ENCODE assay signal across 8 cellular contexts in the genomic region with DNA sequence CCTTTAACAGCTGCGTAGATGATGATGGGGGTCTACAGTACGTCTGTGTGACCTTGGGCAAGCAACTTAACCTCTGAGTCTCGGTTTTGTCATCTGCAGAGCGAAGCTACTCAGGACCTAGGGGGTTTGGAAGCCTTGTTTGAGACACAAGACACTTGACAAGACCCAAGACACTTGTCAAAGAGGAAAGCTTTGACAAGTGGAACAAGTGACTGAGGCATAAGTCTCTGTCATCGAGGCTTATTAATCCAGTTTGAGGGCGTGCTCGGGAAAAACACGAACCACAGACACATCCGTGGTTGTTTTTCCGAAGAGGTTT.
DNase-seq lines count a peak whose midpoint lies in the region; ATAC-seq and TF ChIP-seq lines count a peak whose summit lies in the region.

No MANE protein-coding gene starts in this region.

- no peaks in the 10 kb centered on the region for H4K20me1 ChIP-seq in BLaER1

- H3K27ac Mint-ChIP-seq in dendritic cell treated with granulocyte-macrophage colony-stimulating factor and Interleukin-4, amounts not matched to agents 40 ng/mL and 50 ng/mL, for 4 days = peak overlapping the region; percentile 80
- peak overlapping the region; percentile 78 for H3K27ac Mint-ChIP-seq in nephron progenitor cell

- TF ChIP-seq POLR2A in NB4 (IDR thresholded peaks at IDR 0.05; ENCODE audit: extremely low read depth, insufficient read length) = no peak
- TF ChIP-seq POLR2A in GM18505 (IDR thresholded peaks at IDR 0.05; ENCODE audit: borderline replicate concordance, extremely low read depth, insufficient read depth, insufficient read length) = no peak

- H3K9ac ChIP-seq in BLaER1 = no peak overlapping the region

- no peaks in the 10 kb centered on the region for H3K9me3 ChIP-seq in BLaER1

- H3K4me3 ChIP-seq in BLaER1 (peak overlapping the region; percentile 71), NB4 (ENCODE audit: low read depth, low read length) (peak overlapping the region; percentile 44)

- H3K9me3 Mint-ChIP-seq in dendritic cell treated with granulocyte-macrophage colony-stimulating factor and Interleukin-4, amounts not matched to agents 40 ng/mL and 50 ng/mL, for 4 days = peaks cover 10% of the 10 kb centered on the region
- peaks cover 16% of the 10 kb centered on the region for H3K9me3 Mint-ChIP-seq in nephron progenitor cell

- H3K4me1 ChIP-seq in BLaER1 = peaks cover 22% of the 10 kb centered on the region

- H3K4me3 Mint-ChIP-seq in dendritic cell treated with granulocyte-macrophage colony-stimulating factor and Interleukin-4, amounts not matched to agents 40 ng/mL and 50 ng/mL, for 4 days = peak overlapping the region; percentile 76
- H3K4me3 Mint-ChIP-seq in nephron progenitor cell = peak overlapping the region; percentile 69

- H3K4me1 Mint-ChIP-seq in dendritic cell treated with granulocyte-macrophage colony-stimulating factor and Interleukin-4, amounts not matched to agents 40 ng/mL and 50 ng/mL, for 4 days (ENCODE audit: low read depth) = peaks cover 58% of the 10 kb centered on the region
- peaks cover 44% of the 10 kb centered on the region for H3K4me1 Mint-ChIP-seq in nephron progenitor cell

- no peak overlapping the region for H3K27ac ChIP-seq in BLaER1

- no peaks in the 10 kb centered on the region for H3K36me3 ChIP-seq in BLaER1

- ATAC-seq in HG02870 (IDR thresholded peaks at IDR 0.05; ENCODE audit: unreplicated experiment) (no peak), GM18505 (IDR thresholded peaks at IDR 0.05; ENCODE audit: unreplicated experiment) (no peak)

- H3K27me3 Mint-ChIP-seq in dendritic cell treated with granulocyte-macrophage colony-stimulating factor and Interleukin-4, amounts not matched to agents 40 ng/mL and 50 ng/mL, for 4 days = peaks cover 11% of the 10 kb centered on the region
- peaks cover 21% of the 10 kb centered on the region for H3K27me3 Mint-ChIP-seq in nephron progenitor cell (ENCODE audit: low read depth, poor library complexity)

- no peak for DNase-seq in NB4 (ENCODE audit: low read depth)
- no peak for DNase-seq in nephron progenitor cell
- no peak for DNase-seq in glomerular visceral epithelial cell (ENCODE audit: extremely low spot score)
- DNase-seq in NCI-H2171 treated with DMSO at 0.1 percent for 48 hours (lab: John Stamatoyannopoulos, UW) = no peak

- no peaks in the 10 kb centered on the region for H3K27me3 ChIP-seq in BLaER1

- peaks cover 24% of the 10 kb centered on the region for H3K36me3 Mint-ChIP-seq in dendritic cell treated with granulocyte-macrophage colony-stimulating factor and Interleukin-4, amounts not matched to agents 40 ng/mL and 50 ng/mL, for 4 days (ENCODE audit: low read depth)
- H3K36me3 Mint-ChIP-seq in nephron progenitor cell (ENCODE audit: low read depth) = peaks cover 10% of the 10 kb centered on the region

- TF ChIP-seq CTCF in NB4 (IDR thresholded peaks at IDR 0.05; ENCODE audit: low read depth, low read length) (no peak), nephron progenitor cell (IDR thresholded peaks at IDR 0.05) (no peak)

- intact Hi-C loops in dendritic cell treated with granulocyte-macrophage colony-stimulating factor and Interleukin-4, amounts not matched to agents 40 ng/mL and 50 ng/mL, for 4 days (cut with micrococcal nuclease) = loop anchor here (1.0 to 5.0 kb wide), 2 partner anchors 38 to 102 kb away; a partner anchor contains a TSS

- peak overlapping the region; percentile 82 for H3K4me2 ChIP-seq in BLaER1
